In genomic region chr14:94316692-94317091, GRCh38 we compare ENCODE assay signal across 35 cellular contexts. TPM values are rescaled to one million over a fixed set of nuclear protein-coding genes. Genes with fewer than 3 reads are reported as not detected.
"Had no signal": no experiment of that assay in that cellular context is flagged by ENCODE, and none has a peak within 500 bp of the region (broad histone marks: within the 10 kb centered on the region; RNA-seq: fewer than 3 reads in every experiment).

No MANE protein-coding gene starts in this region.

- H3K9me3 ChIP-seq: gastrocnemius medialis had no signal

- H3K4me1 ChIP-seq: esophagus muscularis mucosa, gastrocnemius medialis had no signal

- H3K27ac ChIP-seq: brain microvascular endothelial cell, esophagus muscularis mucosa, foreskin keratinocyte, gastrocnemius medialis, VCaP had no signal

- H3K36me3 Mint-ChIP-seq: activated naive CD4-positive, alpha-beta T cell treated with anti-CD3 and anti-CD28 coated beads, Interleukin-2, amount 10 ng/mL, durations not matched to agents 7 days and 5 days; activated naive CD4-positive, alpha-beta T cell treated with anti-CD3 and anti-CD28 coated beads, Interleukin-2, amount 50 U/mL, for 72 hours; WTC11 had no signal

- H3K4me3 Mint-ChIP-seq: activated CD4-positive, alpha-beta memory T cell treated with anti-CD3 and anti-CD28 coated beads, Interleukin-2, amount 10 ng/mL, durations not matched to agents 7 days and 5 days; activated CD4-positive, alpha-beta T cell treated with anti-CD3 and anti-CD28 coated beads, Interleukin-2, amount 10 ng/mL, durations not matched to agents 7 days and 5 days; activated naive CD4-positive, alpha-beta T cell treated with anti-CD3 and anti-CD28 coated beads, Interleukin-2, amount 10 ng/mL, durations not matched to agents 7 days and 5 days; activated T-cell treated with anti-CD3 and anti-CD28 coated beads, Interleukin-2, amount 50 U/mL, for 24 hours; activated T-cell treated with anti-CD3 and anti-CD28 coated beads, Interleukin-2, amount 50 U/mL, for 72 hours; central memory CD8-positive, alpha-beta T cell; endodermal cell; T-helper 17 cell; T-helper 2 cell treated with Interferon-gamma antibody and Interleukin-4, amounts not matched to agents 5 μg/mL and 100 μg/mL, for 36 hours; WTC11 had no signal

- H3K4me3 ChIP-seq: esophagus muscularis mucosa, gastrocnemius medialis had no signal

- H3K36me3 ChIP-seq: brain microvascular endothelial cell, esophagus muscularis mucosa, gastrocnemius medialis had no signal

- H3K4me1 Mint-ChIP-seq: activated CD4-positive, alpha-beta memory T cell treated with anti-CD3 and anti-CD28 coated beads, Interleukin-2, amount 10 ng/mL, durations not matched to agents 7 days and 5 days; activated CD4-positive, alpha-beta T cell treated with anti-CD3 and anti-CD28 coated beads, Interleukin-2, amount 10 ng/mL, durations not matched to agents 7 days and 5 days; activated naive CD4-positive, alpha-beta T cell treated with anti-CD3 and anti-CD28 coated beads, Interleukin-2, amount 10 ng/mL, durations not matched to agents 7 days and 5 days; central memory CD8-positive, alpha-beta T cell; endodermal cell; T-helper 17 cell had no signal

- H3K9me3 Mint-ChIP-seq: activated CD4-positive, alpha-beta memory T cell treated with anti-CD3 and anti-CD28 coated beads, Interleukin-2, amount 10 ng/mL, durations not matched to agents 7 days and 5 days; activated CD4-positive, alpha-beta T cell treated with anti-CD3 and anti-CD28 coated beads, Interleukin-2, amount 10 ng/mL, durations not matched to agents 7 days and 5 days; activated naive CD4-positive, alpha-beta T cell treated with anti-CD3 and anti-CD28 coated beads, Interleukin-2, amount 10 ng/mL, durations not matched to agents 7 days and 5 days; activated naive CD4-positive, alpha-beta T cell treated with anti-CD3 and anti-CD28 coated beads, Interleukin-2, amount 50 U/mL, for 72 hours; central memory CD8-positive, alpha-beta T cell; endodermal cell; T-helper 2 cell treated with Interferon-gamma antibody and Interleukin-4, amounts not matched to agents 5 μg/mL and 100 μg/mL, for 36 hours; WTC11 had no signal

- H3K27ac Mint-ChIP-seq: activated CD4-positive, alpha-beta memory T cell treated with anti-CD3 and anti-CD28 coated beads, Interleukin-2, amount 10 ng/mL, durations not matched to agents 7 days and 5 days; activated CD4-positive, alpha-beta T cell treated with anti-CD3 and anti-CD28 coated beads, Interleukin-2, amount 10 ng/mL, durations not matched to agents 7 days and 5 days; activated naive CD4-positive, alpha-beta T cell treated with anti-CD3 and anti-CD28 coated beads, Interleukin-2, amount 10 ng/mL, durations not matched to agents 7 days and 5 days; activated naive CD4-positive, alpha-beta T cell treated with anti-CD3 and anti-CD28 coated beads, Interleukin-2, amount 50 U/mL, for 72 hours; activated T-cell treated with anti-CD3 and anti-CD28 coated beads, Interleukin-2, amount 50 U/mL, for 24 hours; activated T-cell treated with anti-CD3 and anti-CD28 coated beads, Interleukin-2, amount 50 U/mL, for 72 hours; endodermal cell; T-helper 17 cell; T-helper 2 cell treated with Interferon-gamma antibody and Interleukin-4, amounts not matched to agents 5 μg/mL and 100 μg/mL, for 36 hours; WTC11 had no signal

- DNase-seq: activated CD4-positive, alpha-beta memory T cell treated with anti-CD3 and anti-CD28 coated beads, Interleukin-2, amount 10 ng/mL, durations not matched to agents 7 days and 5 days; activated CD4-positive, alpha-beta T cell treated with anti-CD3 and anti-CD28 coated beads for 1 hour; activated CD4-positive, alpha-beta T cell treated with anti-CD3 and anti-CD28 coated beads for 4 hours; activated CD4-positive, alpha-beta T cell treated with anti-CD3 and anti-CD28 coated beads, Interleukin-2, amount 10 ng/mL, durations not matched to agents 7 days and 5 days; activated CD4-positive, alpha-beta T cell treated with anti-CD3 and anti-CD28 coated beads, Interleukin-2, amount 50 U/mL, for 4 hours; activated CD8-positive, alpha-beta memory T cell treated with anti-CD3 and anti-CD28 coated beads, Interleukin-2, amount 50 U/mL, for 48 hours; activated gamma-delta T cell; activated naive CD4-positive, alpha-beta T cell; activated naive CD4-positive, alpha-beta T cell treated with anti-CD3 and anti-CD28 coated beads, Interleukin-2, amount 10 ng/mL, durations not matched to agents 7 days and 5 days; activated T-cell treated with anti-CD3 and anti-CD28 coated beads for 4 hours; activated T-cell treated with anti-CD3 and anti-CD28 coated beads, Interleukin-2, amount 50 U/mL, for 24 hours; activated T-cell treated with anti-CD3 and anti-CD28 coated beads, Interleukin-2, amount 50 U/mL, for 72 hours; amniotic stem cell; anterior cingulate cortex; brain microvascular endothelial cell; effector memory CD4-positive, alpha-beta T cell; endodermal cell; erythroblast; foreskin keratinocyte; glutamatergic neuron; T-helper 1 cell; T-helper 17 cell; T1000 had no signal

- ATAC-seq: activated naive CD4-positive, alpha-beta T cell treated with anti-CD3 and anti-CD28 coated beads, Interleukin-2, amount 50 U/mL, for 72 hours; activated T-cell treated with anti-CD3 and anti-CD28 coated beads, Interleukin-2, amount 50 U/mL, for 72 hours; foreskin keratinocyte; gastrocnemius medialis; T-helper 17 cell had no signal

- H3K27me3 ChIP-seq: brain microvascular endothelial cell, esophagus muscularis mucosa, foreskin keratinocyte, gastrocnemius medialis had no signal

RNA-seq across cellular contexts. Expression of gene SERPINA6, which starts 6.4 kb away (rescaled TPM):
- total RNA-seq: activated CD4-positive, alpha-beta memory T cell treated with anti-CD3 and anti-CD28 coated beads, Interleukin-2, amount 10 ng/mL, durations not matched to agents 7 days and 5 days; activated CD4-positive, alpha-beta T cell treated with anti-CD3 and anti-CD28 coated beads, Interleukin-2, amount 10 ng/mL, durations not matched to agents 7 days and 5 days; activated naive CD4-positive, alpha-beta T cell treated with anti-CD3 and anti-CD28 coated beads, Interleukin-2, amount 50 U/mL, for 72 hours; activated T-cell treated with anti-CD3 and anti-CD28 coated beads, Interleukin-2, amount 50 U/mL, for 72 hours; astrocyte; bronchial epithelial cell; cardiac septum; cerebellum; dermis microvascular lymphatic vessel endothelial cell; endodermal cell; esophagus muscularis mucosa; foreskin keratinocyte; T-helper 17 cell had no signal

RNA-seq across cellular contexts. Expression of gene SERPINA10, which starts 23.6 kb away (rescaled TPM):
- total RNA-seq: activated CD4-positive, alpha-beta memory T cell treated with anti-CD3 and anti-CD28 coated beads, Interleukin-2, amount 10 ng/mL, durations not matched to agents 7 days and 5 days; activated CD4-positive, alpha-beta T cell treated with anti-CD3 and anti-CD28 coated beads, Interleukin-2, amount 10 ng/mL, durations not matched to agents 7 days and 5 days; activated naive CD4-positive, alpha-beta T cell treated with anti-CD3 and anti-CD28 coated beads, Interleukin-2, amount 50 U/mL, for 72 hours; activated T-cell treated with anti-CD3 and anti-CD28 coated beads, Interleukin-2, amount 50 U/mL, for 72 hours; astrocyte; bronchial epithelial cell; cardiac septum; cerebellum; dermis microvascular lymphatic vessel endothelial cell; endodermal cell; esophagus muscularis mucosa; foreskin keratinocyte; T-helper 17 cell had no signal

RNA-seq across cellular contexts. Expression of gene SERPINA2, which starts 49.8 kb away (rescaled TPM):
- total RNA-seq: activated CD4-positive, alpha-beta memory T cell treated with anti-CD3 and anti-CD28 coated beads, Interleukin-2, amount 10 ng/mL, durations not matched to agents 7 days and 5 days; activated CD4-positive, alpha-beta T cell treated with anti-CD3 and anti-CD28 coated beads, Interleukin-2, amount 10 ng/mL, durations not matched to agents 7 days and 5 days; activated naive CD4-positive, alpha-beta T cell treated with anti-CD3 and anti-CD28 coated beads, Interleukin-2, amount 50 U/mL, for 72 hours; activated T-cell treated with anti-CD3 and anti-CD28 coated beads, Interleukin-2, amount 50 U/mL, for 72 hours; astrocyte; bronchial epithelial cell; cardiac septum; cerebellum; dermis microvascular lymphatic vessel endothelial cell; endodermal cell; esophagus muscularis mucosa; foreskin keratinocyte; gastrocnemius medialis; T-helper 17 cell; WTC11 had no signal
